In the genomic region with DNA sequence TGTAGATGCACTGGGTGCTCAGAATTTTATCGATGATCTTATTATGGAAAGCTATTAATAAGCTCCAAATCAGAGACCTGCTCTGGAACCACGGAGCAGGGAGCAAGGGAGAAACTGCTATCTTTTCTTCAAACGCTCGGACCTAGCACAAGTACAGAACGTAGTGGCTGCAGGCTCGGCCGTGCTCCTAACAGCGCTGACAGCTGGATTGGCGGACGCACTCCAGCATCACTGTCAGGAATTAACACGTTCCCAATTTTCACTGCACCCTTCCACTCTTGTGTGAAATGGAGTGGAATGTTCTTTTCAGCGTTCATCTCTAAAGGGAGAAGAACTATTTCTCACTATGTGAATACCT, we compare ENCODE assay signal across 8 cellular contexts.
DNase-seq lines count a peak whose midpoint lies in the region; ATAC-seq and TF ChIP-seq lines count a peak whose summit lies in the region.

No MANE protein-coding gene starts in this region.

- H3K27ac ChIP-seq in dorsolateral prefrontal cortex (peak overlapping the region in 58 of 59 donors; percentile 11 to 91 (median 82)), aorta (ENCODE audit: low read depth in 1 of 2, low read length in 2 of 2) (no peak overlapping the region)

- no peak for DNase-seq in GM06990 (ENCODE audit: extremely low read depth, insufficient read length)
- DNase-seq in NCI-H345 (lab: John Stamatoyannopoulos, UW), result peak; percentile 68
- peak in 9 of 10 donors; percentile 29 to 65 (median 57) for DNase-seq in dorsolateral prefrontal cortex
- no peak for DNase-seq in mesothelial cell of epicardium (ENCODE audit: low spot score in 2 of 2, unreplicated experiment in 2 of 2)
- DNase-seq in aorta, result no peak
- DNase-seq in effector CD4-positive, alpha-beta T cell, result no peak
- DNase-seq in stimulated activated CD8-positive, alpha-beta memory T cell treated with anti-CD3 and anti-CD28 coated beads, Interleukin-4, amount 100 ng/mL, for 48 hours, result no peak
- DNase-seq in cortex of kidney (lab: John Stamatoyannopoulos, UW), result no peak

- H3K4me3 ChIP-seq in GM06990 (replicated peaks; ENCODE audit: low read depth, low read length) (peak overlapping the region; percentile 74), dorsolateral prefrontal cortex (peak overlapping the region; percentile 50 to 92 (median 74)), aorta (ENCODE audit: low read length in 2 of 2) (peak overlapping the region; percentile 78 to 79)

- ATAC-seq in aorta (ENCODE audit: low FRiP score), result peak; percentile 57

- H3K36me3 Mint-ChIP-seq in mesothelial cell of epicardium, result no peaks in the 10 kb centered on the region

- TF ChIP-seq CTCF in GM06990 (IDR thresholded peaks at IDR 0.05; ENCODE audit: insufficient read depth, low read length, poor library complexity, severe bottlenecking) (no peak), dorsolateral prefrontal cortex (IDR thresholded peaks at IDR 0.05 in 54 of 56, conservative IDR thresholded peaks at IDR 0.05 in 2 of 56; ENCODE audit: low read depth in 1 of 56, partially characterized antibody in 56 of 56) (peak in 7 of 56 donors; percentile 5 to 30 (median 11)), mesothelial cell of epicardium (IDR thresholded peaks at IDR 0.05; ENCODE audit: unreplicated experiment) (no peak)

- intact Hi-C loops in dorsolateral prefrontal cortex (cut with DNase I) (loop anchor here (5.0 to 10.0 kb wide), 3 partner anchors 62 to 104 kb away; no protein-coding TSS in a partner anchor), aorta (cut with DNase I) (no loop called here)

- H3K27ac Mint-ChIP-seq in mesothelial cell of epicardium, result no peak overlapping the region

- no peaks in the 10 kb centered on the region for H3K9me3 ChIP-seq in aorta (ENCODE audit: control insufficient read depth, low read length)

- H3K9me3 Mint-ChIP-seq in mesothelial cell of epicardium, result no peaks in the 10 kb centered on the region

- H3K27me3 Mint-ChIP-seq in mesothelial cell of epicardium (ENCODE audit: low read depth), result peaks cover 38% of the 10 kb centered on the region

- H3K4me1 ChIP-seq in aorta (ENCODE audit: control insufficient read depth in 1 of 2, insufficient read depth in 2 of 2, low read length in 2 of 2), result no peaks in the 10 kb centered on the region

- no peaks in the 10 kb centered on the region for H3K27me3 ChIP-seq in GM06990 (replicated peaks; ENCODE audit: control insufficient read depth, insufficient read depth, low read length)
- H3K27me3 ChIP-seq in dorsolateral prefrontal cortex, result peaks cover 0 to 7% (median 0%) of the 10 kb centered on the region in 45 donors
- no peaks in the 10 kb centered on the region for H3K27me3 ChIP-seq in aorta (ENCODE audit: control insufficient read depth in 1 of 2, insufficient read depth in 2 of 2, low read length in 1 of 2)

- H3K4me3 Mint-ChIP-seq in mesothelial cell of epicardium, result peak overlapping the region; percentile 69

- peaks cover 7% of the 10 kb centered on the region for H3K4me1 Mint-ChIP-seq in mesothelial cell of epicardium

- 8 to 11% methylated on average over 12 of the region's 12 CpGs for WGBS in aorta, 2 donors

- H3K36me3 ChIP-seq in GM06990 (ENCODE audit: control insufficient read depth, insufficient read depth, low read length), result no peaks in the 10 kb centered on the region
- no peaks in the 10 kb centered on the region for H3K36me3 ChIP-seq in aorta (ENCODE audit: control insufficient read depth in 1 of 2, insufficient read depth in 2 of 2, low read length in 1 of 2)

Comparison
In these comparisons a context has a peak if more than half of its experiments do, and no peak if none do; other contexts are left out.
1. DNase-seq: peak in NCI-H345 (single experiment) and dorsolateral prefrontal cortex (9 of 10); none in GM06990 (single experiment), mesothelial cell of epicardium (0 of 2), aorta (0 of 2), effector CD4-positive, alpha-beta T cell (single experiment), stimulated activated CD8-positive, alpha-beta memory T cell treated with anti-CD3 and anti-CD28 coated beads, Interleukin-4, amount 100 ng/mL, for 48 hours (single experiment) and cortex of kidney (single experiment).
2. H3K27ac ChIP-seq: peak in dorsolateral prefrontal cortex (58 of 59); none in aorta (0 of 2).
3. intact Hi-C loops: an anchor here in dorsolateral prefrontal cortex (5.0 to 10.0 kb wide); none called in aorta.
4. Peak in every context shown above with its lines, with median percentiles within 50 percentile points of each other: H3K4me3 ChIP-seq.